16 cellular contexts compared by ENCODE assay signal in genomic region chr6:57435475-57436163, GRCh38.
DNase-seq lines count a peak whose midpoint lies in the region; ATAC-seq and TF ChIP-seq lines count a peak whose summit lies in the region.
"Had no signal": no experiment of that assay in that cellular context is flagged by ENCODE, and none has a peak within 500 bp of the region (broad histone marks: within the 10 kb centered on the region; RNA-seq: fewer than 3 reads in every experiment).

No MANE protein-coding gene starts in this region.

- H3K56ac ChIP-seq in IMR-90 (ENCODE audit: extremely low read depth, insufficient read depth, low read length) = peak overlapping the region; percentile 26; the same call in 1 of the 2 replicates

- H3K4me1 ChIP-seq in Caco-2 = peaks cover 17% of the 10 kb centered on the region
- H3K4me1 ChIP-seq in IMR-90 (ENCODE audit: control insufficient read depth, insufficient read depth, low read length) = peaks cover 21% of the 10 kb centered on the region
- H3K4me1 ChIP-seq in endodermal cell (ENCODE audit: control insufficient read depth, insufficient read depth, low read length) = no peaks in the 10 kb centered on the region
- H3K4me1 ChIP-seq: BE2C had no signal

- CTCF ChIA-PET in Caco-2 (lab: Charles Lee) (no interaction called here), IMR-90 (lab: Yijun Ruan, JAX) (interaction anchor here (0.6 kb wide), 1 partner anchor 236 kb away, joined by 6 read pairs; no protein-coding TSS in a partner anchor)

- H3K27me3 ChIP-seq in Caco-2 (replicated peaks; ENCODE audit: control insufficient read depth, insufficient read depth, low read length) = no peaks in the 10 kb centered on the region
- no peaks in the 10 kb centered on the region for H3K27me3 ChIP-seq in IMR-90 (ENCODE audit: control insufficient read depth, insufficient read depth, low read length)
- H3K27me3 ChIP-seq in endodermal cell (ENCODE audit: control insufficient read depth, insufficient read depth, low read length, poor library complexity, severe bottlenecking) = no peaks in the 10 kb centered on the region
- H3K27me3 ChIP-seq: BE2C had no signal

- H2AK9ac ChIP-seq in IMR-90 (replicated peaks; ENCODE audit: low read depth, low read length, poor library complexity) = no peak overlapping the region

- no peak overlapping the region for H3K4me3 Mint-ChIP-seq in Caco-2 (ENCODE audit: unreplicated experiment)
- no peak overlapping the region for H3K4me3 Mint-ChIP-seq in endodermal cell
- no peak overlapping the region for H3K4me3 Mint-ChIP-seq in progenitor cell of endocrine pancreas (ENCODE audit: low read depth)
- H3K4me3 Mint-ChIP-seq: CD8-positive, alpha-beta T cell had no signal

- in situ Hi-C loops in IMR-90 (cut with MboI; ENCODE audit: low sequenced_read_pairs) = no loop called here

- WGBS in IMR-90 (ENCODE audit: extremely low coverage in 2 of 2, insufficient read length in 1 of 2), 2 experiments = 100% methylated on average over 1 of the region's 3 CpGs; no CpG with 5 or more reads in 1 of the 2 experiments
- WGBS in endodermal cell (ENCODE audit: insufficient coverage in 1 of 2, insufficient read length in 1 of 2), 2 experiments = 94 to 95% methylated on average over 2 to 3 of the region's 3 CpGs

- TF ChIP-seq POLR2A in IMR-90 (IDR thresholded peaks at IDR 0.05; ENCODE audit: low read depth, low read length) = no peak

- H2BK15ac ChIP-seq in IMR-90 (ENCODE audit: low read depth, low read length) = peak overlapping the region; percentile 85; the same call in 2 of the 3 replicates

- ATAC-seq in IMR-90 (ENCODE audit: low read depth) (no peak), HG03175 (IDR thresholded peaks at IDR 0.05; ENCODE audit: unreplicated experiment) (no peak)
- ATAC-seq: CD8-positive, alpha-beta T cell; HCT116 had no signal

- peak overlapping the region; percentile 90 for H2BK120ac ChIP-seq in IMR-90 (ENCODE audit: low read depth, low read length)

- peaks cover 18 to 58% of the 10 kb centered on the region in 2 experiments for H3K79me1 ChIP-seq in IMR-90 (ENCODE audit: low read depth in 1 of 2, low read length in 2 of 2)

- intact Hi-C loops in Caco-2 (cut with micrococcal nuclease; ENCODE audit: unreplicated experiment) (loop anchor here (2.0 kb wide), 1 partner anchor 65 kb away; no protein-coding TSS in a partner anchor), IMR-90 (cut with micrococcal nuclease) (no loop called here), cardiac septum (cut with DNase I) (no loop called here)

- peak overlapping the region; percentile 84 for H3K14ac ChIP-seq in IMR-90 (replicated peaks; ENCODE audit: low read depth, low read length)

- H3K27ac ChIP-seq in IMR-90 (ENCODE audit: insufficient read depth, low read length) = peak overlapping the region; percentile 89
- H3K27ac ChIP-seq in endodermal cell (ENCODE audit: low read depth, low read length) = no peak overlapping the region

- peaks cover 32% of the 10 kb centered on the region for H3K4me1 Mint-ChIP-seq in Caco-2 (ENCODE audit: low read depth, unreplicated experiment)
- H3K4me1 Mint-ChIP-seq in endodermal cell = peaks cover 30% of the 10 kb centered on the region
- peaks cover 40% of the 10 kb centered on the region for H3K4me1 Mint-ChIP-seq in progenitor cell of endocrine pancreas (ENCODE audit: low read depth)

- H3K9me1 ChIP-seq in IMR-90 (ENCODE audit: insufficient read depth, low read length) = peaks cover 6% of the 10 kb centered on the region

- no peaks in the 10 kb centered on the region for H3K36me3 ChIP-seq in Caco-2 (ENCODE audit: control insufficient read depth, insufficient read depth, low read length)
- no peaks in the 10 kb centered on the region for H3K36me3 ChIP-seq in IMR-90 (ENCODE audit: control insufficient read depth, insufficient read depth, low read length)
- H3K36me3 ChIP-seq in endodermal cell (ENCODE audit: control insufficient read depth, insufficient read depth, low read length) = no peaks in the 10 kb centered on the region
- H3K36me3 ChIP-seq: BE2C had no signal

- peak overlapping the region; percentile 85 for H4K91ac ChIP-seq in IMR-90 (ENCODE audit: insufficient read depth, low read depth, low read length)

- H3K4ac ChIP-seq in IMR-90 (ENCODE audit: low read depth, low read length) = peak overlapping the region; percentile 78

- peak; percentile 48 to 55 for DNase-seq in Caco-2
- DNase-seq in IMR-90 = no peak
- no peak for DNase-seq in endodermal cell
- DNase-seq in progenitor cell of endocrine pancreas (ENCODE audit: low spot score, unreplicated experiment) = no peak
- no peak for DNase-seq in cardiac septum (ENCODE audit: low spot score)
- DNase-seq in Kasumi-1 (lab: John Stamatoyannopoulos, UW) = no peak
- DNase-seq in HK-2 (ENCODE audit: unreplicated experiment) = no peak
- DNase-seq: BE2C; CD8-positive, alpha-beta T cell; DMS79 treated with DMSO at 0.1 percent for 48 hours; NCI-H1417 treated with DMSO at 0.1 percent for 48 hours; NCI-H2081; NCI-H510A had no signal

- H3K9me3 Mint-ChIP-seq in Caco-2 (ENCODE audit: unreplicated experiment) (no peaks in the 10 kb centered on the region), endodermal cell (no peaks in the 10 kb centered on the region), progenitor cell of endocrine pancreas (ENCODE audit: low read depth) (no peaks in the 10 kb centered on the region)
- H3K9me3 Mint-ChIP-seq: CD8-positive, alpha-beta T cell; IgD-negative memory B cell had no signal

- H3K23ac ChIP-seq in IMR-90 (ENCODE audit: low read depth, low read length) = peak overlapping the region; percentile 49; the same call in 1 of the 2 replicates

- H3K27me3 Mint-ChIP-seq in Caco-2 (ENCODE audit: insufficient read depth, unreplicated experiment) = no peaks in the 10 kb centered on the region
- no peaks in the 10 kb centered on the region for H3K27me3 Mint-ChIP-seq in endodermal cell (ENCODE audit: insufficient read depth)
- no peaks in the 10 kb centered on the region for H3K27me3 Mint-ChIP-seq in progenitor cell of endocrine pancreas
- H3K27me3 Mint-ChIP-seq: IgD-negative memory B cell had no signal

- H3K9me3 ChIP-seq in Caco-2 (no peaks in the 10 kb centered on the region), IMR-90 (ENCODE audit: control insufficient read depth, insufficient read depth, low read length) (no peaks in the 10 kb centered on the region), endodermal cell (ENCODE audit: control insufficient read depth, low read length) (no peaks in the 10 kb centered on the region)
- H3K9me3 ChIP-seq: BE2C had no signal

- peak overlapping the region; percentile 97 for H3K18ac ChIP-seq in IMR-90 (ENCODE audit: low read depth, low read length)

- no peak for TF ChIP-seq CTCF in Caco-2 (IDR thresholded peaks at IDR 0.05; ENCODE audit: insufficient read depth in 1 of 2, low read depth in 1 of 2, low read length in 1 of 2, severe bottlenecking in 1 of 2, unreplicated experiment in 1 of 2)
- TF ChIP-seq CTCF in IMR-90 (conservative IDR thresholded peaks at IDR 0.05; ENCODE audit: low read depth, low read length) = no peak
- TF ChIP-seq CTCF in endodermal cell (conservative IDR thresholded peaks at IDR 0.05) = no peak
- TF ChIP-seq CTCF in progenitor cell of endocrine pancreas (IDR thresholded peaks at IDR 0.05; ENCODE audit: unreplicated experiment) = no peak

- H2AK5ac ChIP-seq in IMR-90 (ENCODE audit: low read depth, low read length) = peak overlapping the region; percentile 89

- H3K9ac ChIP-seq in IMR-90 (ENCODE audit: low read depth, low read length) = peak overlapping the region; percentile 53; the same call in 1 of the 2 replicates
- no peak overlapping the region for H3K9ac ChIP-seq in endodermal cell (ENCODE audit: extremely low read depth, low read length, poor library complexity, severe bottlenecking)

- no peak overlapping the region for H3K4me3 ChIP-seq in Caco-2 (ENCODE audit: low read depth, low read length)
- no peak overlapping the region for H3K4me3 ChIP-seq in IMR-90 (ENCODE audit: insufficient read depth, low read depth, low read length)
- H3K4me3 ChIP-seq in endodermal cell (ENCODE audit: low read length) = no peak overlapping the region

- H3K4me2 ChIP-seq in IMR-90 (ENCODE audit: low read depth, low read length) = no peak overlapping the region

- dilution Hi-C loops in IMR-90 (cut with HindIII; ENCODE audit: low sequenced_read_pairs, unreplicated experiment) = no loop called here

- H3K27ac Mint-ChIP-seq in Caco-2 (ENCODE audit: unreplicated experiment) (no peak overlapping the region), endodermal cell (peak overlapping the region; percentile 62), progenitor cell of endocrine pancreas (peak overlapping the region; percentile 82)
- H3K27ac Mint-ChIP-seq: CD8-positive, alpha-beta T cell had no signal

- peak overlapping the region; percentile 99 for H4K5ac ChIP-seq in IMR-90 (ENCODE audit: low read depth, low read length)

- peak overlapping the region; percentile 87 for H2BK20ac ChIP-seq in IMR-90 (ENCODE audit: low read depth, low read length)

- H4K20me1 ChIP-seq in IMR-90 (ENCODE audit: insufficient read depth, low read length) = no peaks in the 10 kb centered on the region

- peak overlapping the region; percentile 92 to 97 for H4K8ac ChIP-seq in IMR-90 (ENCODE audit: low read depth in 2 of 2, low read length in 2 of 2)

- TF ChIP-seq RAD21 in IMR-90 (IDR thresholded peaks at IDR 0.05; ENCODE audit: low read length) = no peak

- no peak overlapping the region for H2AFZ ChIP-seq in IMR-90 (replicated peaks; ENCODE audit: low read length, poor library complexity)

- peak overlapping the region; percentile 98 for H2BK5ac ChIP-seq in IMR-90 (ENCODE audit: low read depth, low read length, poor library complexity, severe bottlenecking)

- BruUV-seq in Caco-2 (replicated peaks; lab: Mats Ljungman, UMichigan) (no TSS peak), IMR-90 (replicated peaks; lab: Mats Ljungman, UMichigan) (no TSS peak)

- POLR2A ChIA-PET in Caco-2 (lab: Charles Lee) = no interaction called here
- POLR2A ChIA-PET in IMR-90 (lab: Charles Lee; ENCODE audit: unreplicated experiment) = no interaction called here

- H3K36me3 Mint-ChIP-seq in Caco-2 (ENCODE audit: insufficient read depth, unreplicated experiment) (no peaks in the 10 kb centered on the region), endodermal cell (ENCODE audit: low read depth) (no peaks in the 10 kb centered on the region), progenitor cell of endocrine pancreas (ENCODE audit: insufficient read depth) (no peaks in the 10 kb centered on the region)

TF ChIP-seq in IMR-90, 13 proteins besides CTCF, POLR2A, EP300 and RAD21:
- TF ChIP-seq ELK1 (IDR thresholded peaks at IDR 0.05; ENCODE audit: borderline replicate concordance, low read depth, low read length) (no peak), MAFK (IDR thresholded peaks at IDR 0.05; ENCODE audit: low read depth, low read length) (peak; percentile 93), MAZ (IDR thresholded peaks at IDR 0.05; ENCODE audit: borderline replicate concordance, low read depth, low read length) (no peak)

Comparison
In these comparisons a context has a peak if more than half of its experiments do, and no peak if none do; other contexts are left out.
1. DNase-seq: peak in Caco-2 (2 of 2); none in IMR-90 (single experiment), endodermal cell (single experiment), progenitor cell of endocrine pancreas (single experiment), cardiac septum (single experiment), Kasumi-1 (0 of 2) and HK-2 (single experiment).